ENCODE assay signal across 1 cellular context in genomic region chr7:36154255-36155212, GRCh38.
TF ChIP-seq lines count a peak whose summit lies in the region.

No MANE protein-coding gene starts in this region.

TF ChIP-seq in HepG2, 621 proteins besides CTCF, POLR2A, EP300 and RAD21 (continued from another document and continues in another):
- TF ChIP-seq ZBTB40 (IDR thresholded peaks at IDR 0.05), result no peak
- 0 out of 2 replicates have a peak, but pooled peaks have one; percentile 31 for TF ChIP-seq ZBTB40 (CRISPR knock-in tag; IDR thresholded peaks at IDR 0.05)
- TF ChIP-seq ATF7-NPFF (CRISPR knock-in tag; IDR thresholded peaks at IDR 0.05; ENCODE audit: low read depth), result no peak
- TF ChIP-seq SRY (CRISPR knock-in tag; IDR thresholded peaks at IDR 0.05), result peak; percentile 34; the same call in 1 of the 2 replicates
- 0 out of 2 replicates have a peak, but pooled peaks have one; percentile 37 for TF ChIP-seq MED1 (CRISPR knock-in tag; IDR thresholded peaks at IDR 0.05)
- 0 out of 2 replicates have a peak, but pooled peaks have one; percentile 51 for TF ChIP-seq ZNF136 (CRISPR knock-in tag; IDR thresholded peaks at IDR 0.05; ENCODE audit: low read depth)
- TF ChIP-seq GFI1 (CRISPR knock-in tag; IDR thresholded peaks at IDR 0.05; ENCODE audit: borderline replicate concordance), result no peak
- peak; percentile 40; the same call in 1 of the 2 replicates for TF ChIP-seq TFDP1 (CRISPR knock-in tag; IDR thresholded peaks at IDR 0.05; ENCODE audit: borderline replicate concordance)
- peak; percentile 41; the same call in 1 of the 2 replicates for TF ChIP-seq MAX (IDR thresholded peaks at IDR 0.05)
- no peak for TF ChIP-seq TERF1 (CRISPR knock-in tag; IDR thresholded peaks at IDR 0.05)
- TF ChIP-seq ZNF770 (CRISPR knock-in tag; IDR thresholded peaks at IDR 0.05), result peak; percentile 95
- TF ChIP-seq TAF1 (CRISPR knock-in tag; IDR thresholded peaks at IDR 0.05), result no peak; the same call in 1 of the 2 replicates
- 0 out of 2 replicates have a peak, but pooled peaks have one; percentile 56 for TF ChIP-seq ZNF224 (CRISPR knock-in tag; IDR thresholded peaks at IDR 0.05)
- TF ChIP-seq ZBTB33 (CRISPR knock-in tag; IDR thresholded peaks at IDR 0.05), result peak; percentile 85
- TF ChIP-seq HMG20A (CRISPR knock-in tag; IDR thresholded peaks at IDR 0.05; ENCODE audit: borderline replicate concordance), result no peak
- TF ChIP-seq HMGXB4 (CRISPR knock-in tag; IDR thresholded peaks at IDR 0.05; ENCODE audit: borderline replicate concordance in 1 of 2, low read depth in 1 of 2), result 0 out of 4 replicates have a peak, but pooled peaks of 1 of the 2 experiments have one; percentile 63
- TF ChIP-seq KLF13 (CRISPR knock-in tag; IDR thresholded peaks at IDR 0.05), result 0 out of 2 replicates have a peak, but pooled peaks have one; percentile 51
- TF ChIP-seq ZC3H13 (CRISPR knock-in tag; IDR thresholded peaks at IDR 0.05), result peak; percentile 85
- TF ChIP-seq ZBTB4 (CRISPR knock-in tag; IDR thresholded peaks at IDR 0.05; ENCODE audit: borderline replicate concordance), result peak; percentile 77; the same call in 1 of the 2 replicates
- TF ChIP-seq ZNF891 (CRISPR knock-in tag; IDR thresholded peaks at IDR 0.05), result 0 out of 2 replicates have a peak, but pooled peaks have one; percentile 66
- TF ChIP-seq NR2F1 (CRISPR knock-in tag; IDR thresholded peaks at IDR 0.05), result no peak
- TF ChIP-seq ZNF784 (CRISPR knock-in tag; IDR thresholded peaks at IDR 0.05; ENCODE audit: borderline replicate concordance), result 0 out of 2 replicates have a peak, but pooled peaks have one; percentile 31
- TF ChIP-seq GATAD2A (CRISPR knock-in tag; IDR thresholded peaks at IDR 0.05), result 0 out of 2 replicates have a peak, but pooled peaks have one; percentile 8
- peak; percentile 44; the same call in 1 of the 2 replicates for TF ChIP-seq ZFY (CRISPR knock-in tag; IDR thresholded peaks at IDR 0.05)
- peak; percentile 28; the same call in 1 of the 2 replicates for TF ChIP-seq PATZ1 (CRISPR knock-in tag; IDR thresholded peaks at IDR 0.05)
- peak; percentile 13; the same call in 1 of the 2 replicates for TF ChIP-seq ZNF614 (CRISPR knock-in tag; IDR thresholded peaks at IDR 0.05; ENCODE audit: borderline replicate concordance)
- TF ChIP-seq HDAC1 (CRISPR knock-in tag; IDR thresholded peaks at IDR 0.05), result 0 out of 2 replicates have a peak, but pooled peaks have one; percentile 6
